ENCODE assay signal across 8 cellular contexts in the genomic region with DNA sequence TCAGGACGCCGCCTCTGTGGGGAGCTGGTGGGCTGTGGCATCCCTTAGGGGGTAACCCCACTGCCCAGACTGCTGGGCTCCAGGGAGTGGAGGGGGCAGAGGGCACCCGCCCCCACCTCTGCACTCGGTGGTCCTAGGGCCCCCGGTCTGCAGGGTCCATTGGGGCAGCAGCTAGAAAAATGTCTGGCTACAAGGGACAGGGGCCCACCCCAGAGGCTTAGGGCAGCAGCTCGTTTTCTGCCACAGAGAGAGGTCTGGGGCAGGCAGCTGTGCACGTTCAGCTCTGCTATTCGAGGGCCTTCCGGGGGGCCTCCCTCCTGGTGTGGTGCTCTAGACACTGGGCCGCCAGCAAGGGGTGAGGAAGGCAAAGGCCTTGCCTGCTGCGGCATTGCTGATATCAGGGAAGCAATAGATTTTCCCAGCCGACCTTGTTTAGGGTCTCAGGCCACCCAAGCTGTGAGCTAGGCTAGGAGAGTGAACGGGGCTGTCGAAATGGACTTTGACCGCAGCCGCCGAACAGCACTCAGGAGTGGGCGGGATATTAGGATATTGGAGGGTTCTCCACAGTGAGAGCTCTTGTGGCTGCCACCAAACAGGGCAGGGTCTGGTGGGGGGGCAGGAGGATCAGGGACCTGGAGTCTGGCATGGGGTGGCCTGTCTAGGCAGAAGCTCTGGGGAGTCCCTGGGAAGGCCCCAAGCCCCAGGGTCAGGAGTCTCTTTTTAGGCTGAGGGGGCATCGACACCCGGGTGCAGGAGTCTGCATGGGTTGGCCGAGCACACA.
DNase-seq lines count a peak whose midpoint lies in the region; ATAC-seq and TF ChIP-seq lines count a peak whose summit lies in the region.

No MANE protein-coding gene starts in this region.

- intact Hi-C loops in natural killer cell (cut with micrococcal nuclease), result loop anchor here (5.0 to 10.0 kb wide), 3 partner anchors 50 to 222 kb away; a partner anchor contains a TSS

- peak overlapping the region; percentile 60 for H3K27ac Mint-ChIP-seq in activated naive CD8-positive, alpha-beta T cell treated with anti-CD3 and anti-CD28 coated beads for 36 hours
- H3K27ac Mint-ChIP-seq in natural killer cell, result peak overlapping the region; percentile 87 to 94

- ATAC-seq in HG02642 (IDR thresholded peaks at IDR 0.05; ENCODE audit: poor library complexity, unreplicated experiment), result peak; percentile 2
- ATAC-seq in natural killer cell, result peak in 1 of 3 donors; percentile 6
- ATAC-seq in HG03520 (IDR thresholded peaks at IDR 0.05; ENCODE audit: unreplicated experiment), result no peak

- no peaks in the 10 kb centered on the region for H3K36me3 Mint-ChIP-seq in activated naive CD8-positive, alpha-beta T cell treated with anti-CD3 and anti-CD28 coated beads for 36 hours
- H3K36me3 Mint-ChIP-seq in natural killer cell, result no peaks in the 10 kb centered on the region

- DNase-seq in DMS53 treated with DMSO at 0.1 percent for 48 hours (lab: John Stamatoyannopoulos, UW; ENCODE audit: unreplicated experiment) (peak; percentile 16), natural killer cell (peak; percentile 18), NCI-H1105 treated with DMSO at 0.1 percent for 48 hours (lab: John Stamatoyannopoulos, UW) (no peak), G401 (ENCODE audit: low spot score) (no peak), AML-193 (lab: John Stamatoyannopoulos, UW) (no peak)
- DNase-seq in activated naive CD8-positive, alpha-beta T cell treated with anti-CD3 and anti-CD28 coated beads for 36 hours, result no peak

- H3K27me3 Mint-ChIP-seq in activated naive CD8-positive, alpha-beta T cell treated with anti-CD3 and anti-CD28 coated beads for 36 hours, result peaks cover 8% of the 10 kb centered on the region
- no peaks in the 10 kb centered on the region for H3K27me3 Mint-ChIP-seq in natural killer cell (ENCODE audit: low read depth in 2 of 2)

- in situ Hi-C loops in G401 (cut with HindIII; ENCODE audit: low sequenced_read_pairs), result no loop called here

- TF ChIP-seq CTCF in natural killer cell (IDR thresholded peaks at IDR 0.05), result no peak

- no peaks in the 10 kb centered on the region for H3K9me3 Mint-ChIP-seq in activated naive CD8-positive, alpha-beta T cell treated with anti-CD3 and anti-CD28 coated beads for 36 hours
- no peaks in the 10 kb centered on the region for H3K9me3 Mint-ChIP-seq in natural killer cell

- H3K4me1 Mint-ChIP-seq in activated naive CD8-positive, alpha-beta T cell treated with anti-CD3 and anti-CD28 coated beads for 36 hours, result peaks cover 65% of the 10 kb centered on the region
- H3K4me1 Mint-ChIP-seq in natural killer cell, result peaks cover 58 to 77% of the 10 kb centered on the region in 2 donors

- H3K4me3 Mint-ChIP-seq in activated naive CD8-positive, alpha-beta T cell treated with anti-CD3 and anti-CD28 coated beads for 36 hours, result no peak overlapping the region
- peak overlapping the region; percentile 66 for H3K4me3 Mint-ChIP-seq in natural killer cell

Comparison
In these comparisons a context has a peak if more than half of its experiments do, and no peak if none do; other contexts are left out.
1. DNase-seq: peak in DMS53 treated with DMSO at 0.1 percent for 48 hours (single experiment) and natural killer cell (single experiment); none in activated naive CD8-positive, alpha-beta T cell treated with anti-CD3 and anti-CD28 coated beads for 36 hours (single experiment), NCI-H1105 treated with DMSO at 0.1 percent for 48 hours (single experiment), G401 (single experiment) and AML-193 (0 of 2).